ENCODE assay signal across 24 cellular contexts in genomic region chr2:44181648-44182047, GRCh38.
DNase-seq lines count a peak whose midpoint lies in the region; ATAC-seq and TF ChIP-seq lines count a peak whose summit lies in the region.
"Had no signal": no experiment of that assay in that cellular context is flagged by ENCODE, and none has a peak within 500 bp of the region (broad histone marks: within the 10 kb centered on the region; RNA-seq: fewer than 3 reads in every experiment).

No MANE protein-coding gene starts in this region.

- H3K9me3 Mint-ChIP-seq in activated naive CD4-positive, alpha-beta T cell treated with anti-CD3 and anti-CD28 coated beads, Interleukin-2, amount 50 U/mL, for 24 hours: no peaks in the 10 kb centered on the region
- no peaks in the 10 kb centered on the region for H3K9me3 Mint-ChIP-seq in activated naive CD8-positive, alpha-beta T cell treated with anti-CD3 and anti-CD28 coated beads, Interleukin-2, amount 50 U/mL, for 24 hours
- H3K9me3 Mint-ChIP-seq: activated naive CD4-positive, alpha-beta T cell treated with anti-CD3 and anti-CD28 coated beads, Interleukin-2, amount 10 ng/mL, durations not matched to agents 7 days and 5 days; CD14-positive monocyte; T-cell had no signal

- peaks cover 84% of the 10 kb centered on the region for H3K4me1 Mint-ChIP-seq in activated naive CD4-positive, alpha-beta T cell treated with anti-CD3 and anti-CD28 coated beads, Interleukin-2, amount 50 U/mL, for 24 hours
- peaks cover 77% of the 10 kb centered on the region for H3K4me1 Mint-ChIP-seq in activated naive CD8-positive, alpha-beta T cell treated with anti-CD3 and anti-CD28 coated beads, Interleukin-2, amount 50 U/mL, for 24 hours

- no peaks in the 10 kb centered on the region for H3K27me3 Mint-ChIP-seq in activated naive CD4-positive, alpha-beta T cell treated with anti-CD3 and anti-CD28 coated beads, Interleukin-2, amount 50 U/mL, for 24 hours
- H3K27me3 Mint-ChIP-seq in activated naive CD8-positive, alpha-beta T cell treated with anti-CD3 and anti-CD28 coated beads, Interleukin-2, amount 50 U/mL, for 24 hours: no peaks in the 10 kb centered on the region
- H3K27me3 Mint-ChIP-seq: activated naive CD4-positive, alpha-beta T cell treated with anti-CD3 and anti-CD28 coated beads, Interleukin-2, amount 10 ng/mL, durations not matched to agents 7 days and 5 days; T-cell had no signal

- peaks cover 13% of the 10 kb centered on the region for H3K36me3 Mint-ChIP-seq in activated naive CD4-positive, alpha-beta T cell treated with anti-CD3 and anti-CD28 coated beads, Interleukin-2, amount 50 U/mL, for 24 hours
- H3K36me3 Mint-ChIP-seq in activated naive CD8-positive, alpha-beta T cell treated with anti-CD3 and anti-CD28 coated beads, Interleukin-2, amount 50 U/mL, for 24 hours (ENCODE audit: low read depth): peaks cover 29% of the 10 kb centered on the region

- no peak for TF ChIP-seq POLR2A in NB4 (IDR thresholded peaks at IDR 0.05; ENCODE audit: extremely low read depth, insufficient read length)

- H3K27ac Mint-ChIP-seq in activated naive CD4-positive, alpha-beta T cell treated with anti-CD3 and anti-CD28 coated beads, Interleukin-2, amount 50 U/mL, for 24 hours: peak overlapping the region; percentile 30
- H3K27ac Mint-ChIP-seq in activated naive CD8-positive, alpha-beta T cell treated with anti-CD3 and anti-CD28 coated beads, Interleukin-2, amount 50 U/mL, for 24 hours: peak overlapping the region; percentile 13
- H3K27ac Mint-ChIP-seq: activated naive CD4-positive, alpha-beta T cell treated with anti-CD3 and anti-CD28 coated beads, Interleukin-2, amount 10 ng/mL, durations not matched to agents 7 days and 5 days had no signal

- DNase-seq in activated naive CD4-positive, alpha-beta T cell treated with Interleukin-2 at 50 U/mL for 16 hours: no peak
- DNase-seq in NB4 (ENCODE audit: low read depth) (peak; percentile 80), NCI-H187 (lab: John Stamatoyannopoulos, UW) (no peak), C1 segment of cervical spinal cord (lab: John Stamatoyannopoulos, UW) (no peak), GM10266 (ENCODE audit: extremely low spot score) (no peak)
- no peak for DNase-seq in activated naive CD8-positive, alpha-beta T cell treated with anti-CD3 and anti-CD28 coated beads, Interleukin-2, amount 50 U/mL, for 24 hours
- DNase-seq: activated naive CD4-positive, alpha-beta T cell treated with anti-CD3 and anti-CD28 coated beads, Interleukin-2, amount 10 ng/mL, durations not matched to agents 7 days and 5 days; activated T-cell treated with anti-CD3 and anti-CD28 coated beads, Interleukin-2, amount 50 U/mL, for 48 hours; DND-41; foreskin keratinocyte; NCI-H1417; NCI-H526; PC-3; SHP77 treated with DMSO at 0.1 percent for 48 hours; stimulated activated CD4-positive, alpha-beta T cell treated with anti-CD3 and anti-CD28 coated beads, Interleukin-2, amount 100 ng/mL, for 48 hours; T-cell; upper lobe of right lung; WERI-Rb-1 had no signal

- no peak overlapping the region for H3K4me3 ChIP-seq in NB4 (ENCODE audit: low read depth, low read length)
- H3K4me3 ChIP-seq: A549, hepatocyte, smooth muscle cell, upper lobe of right lung had no signal

- no peak overlapping the region for H3K4me3 Mint-ChIP-seq in activated naive CD4-positive, alpha-beta T cell treated with anti-CD3 and anti-CD28 coated beads, Interleukin-2, amount 50 U/mL, for 24 hours
- no peak overlapping the region for H3K4me3 Mint-ChIP-seq in activated naive CD8-positive, alpha-beta T cell treated with anti-CD3 and anti-CD28 coated beads, Interleukin-2, amount 50 U/mL, for 24 hours
- H3K4me3 Mint-ChIP-seq: activated naive CD4-positive, alpha-beta T cell treated with anti-CD3 and anti-CD28 coated beads, Interleukin-2, amount 10 ng/mL, durations not matched to agents 7 days and 5 days; CD14-positive monocyte had no signal

- TF ChIP-seq CTCF in NB4 (IDR thresholded peaks at IDR 0.05; ENCODE audit: low read depth, low read length) (no peak), GM10266 (IDR thresholded peaks at IDR 0.05; ENCODE audit: control insufficient read depth, insufficient read depth, low read depth, missing control alignments) (no peak)

- ATAC-seq in activated naive CD8-positive, alpha-beta T cell treated with anti-CD3 and anti-CD28 coated beads, Interleukin-2, amount 50 U/mL, for 24 hours: no peak
- no peak for ATAC-seq in HG02840 (IDR thresholded peaks at IDR 0.05; ENCODE audit: low FRiP score, unreplicated experiment)
- ATAC-seq: A549, foreskin keratinocyte, PC-3, T-cell, upper lobe of right lung had no signal
